In genomic region chr1:5664081-5664480, GRCh38 we compare ENCODE assay signal across 1 cellular context.
TF ChIP-seq lines count a peak whose summit lies in the region.

No MANE protein-coding gene starts in this region.

TF ChIP-seq in GM23338, 12 proteins besides CTCF, POLR2A, EP300 and RAD21 (continued from another document):
- TF ChIP-seq, protein P1, sequence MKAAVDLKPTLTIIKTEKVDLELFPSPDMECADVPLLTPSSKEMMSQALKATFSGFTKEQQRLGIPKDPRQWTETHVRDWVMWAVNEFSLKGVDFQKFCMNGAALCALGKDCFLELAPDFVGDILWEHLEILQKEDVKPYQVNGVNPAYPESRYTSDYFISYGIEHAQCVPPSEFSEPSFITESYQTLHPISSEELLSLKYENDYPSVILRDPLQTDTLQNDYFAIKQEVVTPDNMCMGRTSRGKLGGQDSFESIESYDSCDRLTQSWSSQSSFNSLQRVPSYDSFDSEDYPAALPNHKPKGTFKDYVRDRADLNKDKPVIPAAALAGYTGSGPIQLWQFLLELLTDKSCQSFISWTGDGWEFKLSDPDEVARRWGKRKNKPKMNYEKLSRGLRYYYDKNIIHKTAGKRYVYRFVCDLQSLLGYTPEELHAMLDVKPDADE (IDR thresholded peaks at IDR 0.05): no peak
- no peak for TF ChIP-seq CREB1 (CRISPR knock-in tag; IDR thresholded peaks at IDR 0.05; ENCODE audit: low read depth)
